In genomic region chr15:28977377-28978010, GRCh38 we compare ENCODE assay signal across 8 cellular contexts.
DNase-seq lines count a peak whose midpoint lies in the region; ATAC-seq and TF ChIP-seq lines count a peak whose summit lies in the region.
"Had no signal": no experiment of that assay in that cellular context is flagged by ENCODE, and none has a peak within 500 bp of the region (broad histone marks: within the 10 kb centered on the region; RNA-seq: fewer than 3 reads in every experiment).

No MANE protein-coding gene starts in this region.

- TF ChIP-seq CTCF in left ventricle myocardium inferior (IDR thresholded peaks at IDR 0.05; ENCODE audit: borderline replicate concordance) = no peak

- peaks cover 5% of the 10 kb centered on the region for H3K27me3 ChIP-seq in left ventricle myocardium inferior (ENCODE audit: low read depth)

- intact Hi-C loops in left ventricle myocardium inferior (cut with micrococcal nuclease) = no loop called here

- ATAC-seq in HG03108 (IDR thresholded peaks at IDR 0.05; ENCODE audit: unreplicated experiment) (no peak), GM18868 (IDR thresholded peaks at IDR 0.05; ENCODE audit: unreplicated experiment) (no peak), HG03520 (IDR thresholded peaks at IDR 0.05; ENCODE audit: unreplicated experiment) (no peak)

- no peak overlapping the region for H3K27ac ChIP-seq in left ventricle myocardium inferior (replicated peaks)

- H3K9me3 ChIP-seq in left ventricle myocardium inferior (replicated peaks) = no peaks in the 10 kb centered on the region

- H3K36me3 ChIP-seq in left ventricle myocardium inferior = no peaks in the 10 kb centered on the region

- peaks cover 4% of the 10 kb centered on the region for H3K4me1 ChIP-seq in left ventricle myocardium inferior

- no peak overlapping the region for H3K4me3 ChIP-seq in left ventricle myocardium inferior

- DNase-seq in HS-5 (ENCODE audit: low read depth) (peak; percentile 97), anterior cingulate cortex (lab: John Stamatoyannopoulos, UW) (peak in 54 of 58 donors; percentile 37 to 93 (median 71)), left ventricle myocardium inferior (peak; percentile 32)
- DNase-seq in stimulated activated CD8-positive, alpha-beta memory T cell treated with anti-CD3 and anti-CD28 coated beads, Interleukin-4, amount 100 ng/mL, for 48 hours = peak; percentile 18
- DNase-seq: GOT3 had no signal

Comparison
In these comparisons a context has a peak if more than half of its experiments do, and no peak if none do; other contexts are left out.
1. DNase-seq: peak in every context shown above with its lines; median percentile 97 in HS-5; 71 in anterior cingulate cortex; 32 in left ventricle myocardium inferior; 18 in stimulated activated CD8-positive, alpha-beta memory T cell treated with anti-CD3 and anti-CD28 coated beads, Interleukin-4, amount 100 ng/mL, for 48 hours.